ENCODE assay signal across 9 cellular contexts in genomic region chr18:79507076-79507545, GRCh38.
A peak's percentile ranks its signal among the peaks of the same experiment; 100 is the strongest.
DNase-seq lines count a peak whose midpoint lies in the region; ATAC-seq and TF ChIP-seq lines count a peak whose summit lies in the region.
"Had no signal": no experiment of that assay in that cellular context is flagged by ENCODE, and none has a peak within 500 bp of the region (broad histone marks: within the 10 kb centered on the region; RNA-seq: fewer than 3 reads in every experiment).

No MANE protein-coding gene starts in this region.

- H3K27me3 ChIP-seq in DND-41 (ENCODE audit: insufficient read depth, low read length, poor library complexity) (no peaks in the 10 kb centered on the region), skeletal muscle satellite cell (ENCODE audit: control insufficient read depth, insufficient read depth, low read length) (peaks cover 15% of the 10 kb centered on the region)

- H3K79me2 ChIP-seq in DND-41 (ENCODE audit: insufficient read depth, low read length), result no peaks in the 10 kb centered on the region

- H3K36me3 Mint-ChIP-seq in immature natural killer cell, result peaks cover 0 to 13% (median 8%) of the 10 kb centered on the region in 3 donors

- H3K4me2 ChIP-seq in DND-41 (ENCODE audit: insufficient read depth, low read length), result no peak overlapping the region
- peak overlapping the region; percentile 78 for H3K4me2 ChIP-seq in skeletal muscle satellite cell (ENCODE audit: low read length)

- H3K4me3 ChIP-seq in DND-41 (ENCODE audit: low read depth in 1 of 2, low read length in 2 of 2), result no peak overlapping the region
- H3K4me3 ChIP-seq in astrocyte of the cerebellum (ENCODE audit: low read depth, low read length), result no peak overlapping the region
- peak overlapping the region; percentile 46 for H3K4me3 ChIP-seq in skeletal muscle satellite cell (ENCODE audit: low read length)

- ATAC-seq in DND-41 (ENCODE audit: insufficient read depth, low read depth) (peak; percentile 77), HG03025 (IDR thresholded peaks at IDR 0.05; ENCODE audit: low FRiP score, unreplicated experiment) (no peak)

- H3K27me3 Mint-ChIP-seq in immature natural killer cell (ENCODE audit: low read depth in 3 of 3), result peaks cover 0 to 10% (median 2%) of the 10 kb centered on the region in 3 donors

- H3K9me3 Mint-ChIP-seq in immature natural killer cell, result no peaks in the 10 kb centered on the region
- H3K9me3 Mint-ChIP-seq: neural crest cell had no signal

- H4K20me1 ChIP-seq in DND-41 (ENCODE audit: insufficient read depth, low read length), result no peaks in the 10 kb centered on the region

- peak overlapping the region; percentile 71 to 82 (median 72) for H3K4me3 Mint-ChIP-seq in immature natural killer cell
- H3K4me3 Mint-ChIP-seq: neural crest cell had no signal

- H2AFZ ChIP-seq in DND-41 (ENCODE audit: low read depth, low read length), result no peak overlapping the region

- H3K4me1 Mint-ChIP-seq in immature natural killer cell, result peaks cover 48% of the 10 kb centered on the region in 2 donors

- H3K27ac Mint-ChIP-seq in immature natural killer cell, result peak overlapping the region; percentile 80 to 94 (median 88)

- no peak overlapping the region for H3K9ac ChIP-seq in DND-41 (ENCODE audit: low read depth, low read length)
- peak overlapping the region; percentile 65 for H3K9ac ChIP-seq in skeletal muscle satellite cell (ENCODE audit: low read depth, low read length)

- H3K4me1 ChIP-seq in DND-41 (ENCODE audit: insufficient read depth, low read length) (peaks cover 6% of the 10 kb centered on the region), skeletal muscle satellite cell (ENCODE audit: control insufficient read depth, insufficient read depth, low read length) (peaks cover 21% of the 10 kb centered on the region)

- H3K36me3 ChIP-seq in DND-41 (ENCODE audit: insufficient read depth, low read length) (peaks cover 3% of the 10 kb centered on the region; the same call in 1 of the 2 replicates), skeletal muscle satellite cell (ENCODE audit: insufficient read depth, low read length) (no peaks in the 10 kb centered on the region)

- in situ Hi-C loops in KBM-7 (cut with MboI; ENCODE audit: low pct_unique_long_range_greater_than_20kb, low sequenced_read_pairs) (no loop called here), astrocyte of the cerebellum (cut with HindIII; ENCODE audit: low sequenced_read_pairs) (no loop called here)

- no peak overlapping the region for H3K27ac ChIP-seq in DND-41 (ENCODE audit: low read length)

- no peak for TF ChIP-seq CTCF in DND-41 (IDR thresholded peaks at IDR 0.05; ENCODE audit: borderline replicate concordance, extremely low read depth, low read length, poor library complexity, severe bottlenecking)
- TF ChIP-seq CTCF in astrocyte of the cerebellum (IDR thresholded peaks at IDR 0.05; ENCODE audit: low read depth, low read length, missing control alignments), result no peak

- DNase-seq in DND-41 (peak; percentile 17), KBM-7 (peak; percentile 93), astrocyte of the cerebellum (ENCODE audit: low read depth) (peak; percentile 32), immature natural killer cell (peak in 1 of 3 donors; percentile 46), NCI-H524 (lab: John Stamatoyannopoulos, UW) (no peak), NCI-H748 treated with DMSO at 0.1 percent for 48 hours (lab: John Stamatoyannopoulos, UW) (no peak)

- H3K9me3 ChIP-seq in DND-41 (ENCODE audit: insufficient read depth, low read length, severe bottlenecking), result no peaks in the 10 kb centered on the region
- no peaks in the 10 kb centered on the region for H3K9me3 ChIP-seq in skeletal muscle satellite cell (replicated peaks; ENCODE audit: low read length)

Comparison
In these comparisons a context has a peak if more than half of its experiments do, and no peak if none do; other contexts are left out.
1. DNase-seq: peak in DND-41 (single experiment), KBM-7 (single experiment) and astrocyte of the cerebellum (single experiment); none in NCI-H524 (0 of 2) and NCI-H748 treated with DMSO at 0.1 percent for 48 hours (single experiment).